ENCODE assay signal across 17 cellular contexts in the genomic region with DNA sequence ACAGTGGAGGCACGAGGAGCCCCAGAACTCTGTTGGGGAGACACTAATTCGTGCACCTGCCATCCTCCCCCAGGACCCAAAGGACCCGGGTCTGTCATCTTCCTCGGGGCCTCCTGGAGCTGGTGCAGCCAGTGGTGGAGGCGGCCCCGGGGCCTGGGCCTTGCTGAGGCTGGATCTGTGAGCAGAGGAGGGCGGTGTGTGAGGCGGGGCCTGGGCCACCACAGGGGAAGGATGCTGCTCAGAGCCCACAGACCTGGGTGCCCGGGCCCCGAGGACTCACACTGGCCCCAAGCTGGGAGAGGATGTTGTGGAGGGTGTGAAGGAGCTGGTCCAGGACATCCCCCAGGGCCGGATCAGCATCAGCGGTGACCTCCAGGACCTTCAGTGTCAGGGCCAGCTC. TPM values are rescaled to one million over a fixed set of nuclear protein-coding genes. Genes with fewer than 3 reads are reported as not detected.
A peak's percentile ranks its signal among the peaks of the same experiment; 100 is the strongest.
DNase-seq lines count a peak whose midpoint lies in the region; ATAC-seq and TF ChIP-seq lines count a peak whose summit lies in the region.
"Had no signal": no experiment of that assay in that cellular context is flagged by ENCODE, and none has a peak within 500 bp of the region (broad histone marks: within the 10 kb centered on the region; RNA-seq: fewer than 3 reads in every experiment).

No MANE protein-coding gene starts in this region.

- no peaks in the 10 kb centered on the region for H3K9me3 Mint-ChIP-seq in memory B cell

- no peak overlapping the region for H3K27ac Mint-ChIP-seq in memory B cell

- peak; percentile 53 for DNase-seq in activated gamma-delta T cell treated with Interleukin-2 at 50 U/mL for 16 hours
- no peak for DNase-seq in activated gamma-delta T cell (lab: John Stamatoyannopoulos, UW)
- peak; percentile 35 to 53 for DNase-seq in activated T-cell treated with anti-CD3 and anti-CD28 coated beads, Interleukin-2, amount 50 U/mL, for 48 hours
- DNase-seq in memory B cell (ENCODE audit: low spot score in 2 of 2): no peak
- no peak for DNase-seq in C1 segment of cervical spinal cord (lab: John Stamatoyannopoulos, UW)
- no peak for DNase-seq in dorsolateral prefrontal cortex
- DNase-seq: ACHN; effector CD8-positive, alpha-beta T cell; NCI-H2081; NCI-H748 treated with DMSO at 0.1 percent for 48 hours; ovary; WERI-Rb-1 had no signal

- no peak overlapping the region for H3K27ac ChIP-seq in dorsolateral prefrontal cortex
- H3K27ac ChIP-seq: hepatocyte, ovary, WERI-Rb-1 had no signal

- peaks cover 8% of the 10 kb centered on the region for H3K27me3 Mint-ChIP-seq in memory B cell

- H3K36me3 Mint-ChIP-seq in memory B cell: no peaks in the 10 kb centered on the region

- peak overlapping the region; percentile 62 for H3K4me3 Mint-ChIP-seq in memory B cell

- peaks cover 0 to 15% (median 0%) of the 10 kb centered on the region in 45 donors for H3K27me3 ChIP-seq in dorsolateral prefrontal cortex
- H3K27me3 ChIP-seq: hepatocyte, ovary had no signal

- intact Hi-C loops in dorsolateral prefrontal cortex (cut with DNase I): no loop called here

- H3K4me3 ChIP-seq in dorsolateral prefrontal cortex: no peak overlapping the region
- H3K4me3 ChIP-seq: hepatocyte, ovary had no signal

- TF ChIP-seq CTCF in dorsolateral prefrontal cortex (IDR thresholded peaks at IDR 0.05 in 54 of 56, conservative IDR thresholded peaks at IDR 0.05 in 2 of 56; ENCODE audit: low read depth in 1 of 56, partially characterized antibody in 56 of 56): no peak

- ATAC-seq in memory B cell (ENCODE audit: low read depth) (no peak), GM18861 (IDR thresholded peaks at IDR 0.05; ENCODE audit: unreplicated experiment) (no peak), GM18867 (IDR thresholded peaks at IDR 0.05; ENCODE audit: unreplicated experiment) (no peak)

- H3K4me1 Mint-ChIP-seq in memory B cell: peaks cover 17% of the 10 kb centered on the region

RNA-seq across cellular contexts. Expression of a gene that starts 8.3 kb away (rescaled TPM):
- under 1 TPM in 2 of 120 experiments, not detected in 118; 0.65 to 0.76 TPM for total RNA-seq in dorsolateral prefrontal cortex
- total RNA-seq: hepatocyte, ovary, skeletal muscle tissue, temporal lobe had no signal

RNA-seq across cellular contexts. Expression of a gene that starts 12.1 kb away (rescaled TPM):
- total RNA-seq in dorsolateral prefrontal cortex: under 1 TPM in 2 of 120 experiments, not detected in 118; 0.51 to 0.62 TPM
- total RNA-seq: hepatocyte, skeletal muscle tissue, temporal lobe had no signal

RNA-seq across cellular contexts. Expression of a gene that starts 31.7 kb away (rescaled TPM):
- total RNA-seq in dorsolateral prefrontal cortex: not detected
- total RNA-seq: hepatocyte, ovary, skeletal muscle tissue, temporal lobe had no signal

RNA-seq across cellular contexts. Expression of a gene that starts 32.5 kb away (rescaled TPM):
- 1 to 10 TPM in 1 of 120 experiments, not detected in 119; 1.0 TPM for total RNA-seq in dorsolateral prefrontal cortex
- total RNA-seq: skeletal muscle tissue, temporal lobe had no signal

RNA-seq across cellular contexts. Expression of a gene that starts 39.8 kb away (rescaled TPM):
- under 1 TPM in 10 of 120 experiments, not detected in 110; 0.19 to 0.38 (median 0.24) TPM for total RNA-seq in dorsolateral prefrontal cortex
- total RNA-seq: skeletal muscle tissue, temporal lobe had no signal

Comparison
In these comparisons a context has a peak if more than half of its experiments do, and no peak if none do; other contexts are left out.
1. DNase-seq: peak in activated gamma-delta T cell treated with Interleukin-2 at 50 U/mL for 16 hours (single experiment) and activated T-cell treated with anti-CD3 and anti-CD28 coated beads, Interleukin-2, amount 50 U/mL, for 48 hours (2 of 2); none in activated gamma-delta T cell (single experiment), memory B cell (0 of 2), C1 segment of cervical spinal cord (0 of 14) and dorsolateral prefrontal cortex (0 of 10).